In genomic region chr12:122421815-122422737, GRCh38 we compare ENCODE assay signal across 8 cellular contexts. TPM values are rescaled to one million over a fixed set of nuclear protein-coding genes. Genes with fewer than 3 reads are reported as not detected.
A peak's percentile ranks its signal among the peaks of the same experiment; 100 is the strongest.
DNase-seq lines count a peak whose midpoint lies in the region; ATAC-seq and TF ChIP-seq lines count a peak whose summit lies in the region.

TSS of gene CLIP1 (minus strand) at chr12:122422669. CDS start at chr12:122380452, 42,217 bp downstream.

- H3K27ac ChIP-seq in rectal smooth muscle tissue (ENCODE audit: low read depth, low read length): peak within 1 kb of the TSS; percentile 97

- H3K36me3 ChIP-seq in rectal smooth muscle tissue (ENCODE audit: control insufficient read depth, insufficient read depth, low read length): no peaks in the 10 kb centered on the region

- H3K4me1 ChIP-seq in rectal smooth muscle tissue (ENCODE audit: control insufficient read depth, insufficient read depth, low read length): peaks cover 22% of the 10 kb centered on the region

- H3K9ac ChIP-seq in rectal smooth muscle tissue (ENCODE audit: low read length): peak within 1 kb of the TSS; percentile 95

- peak within 1 kb of the TSS; percentile 93 for H3K4me3 ChIP-seq in rectal smooth muscle tissue (ENCODE audit: low read length)

- TF ChIP-seq EP300 in Ishikawa (IDR thresholded peaks at IDR 0.05; ENCODE audit: borderline replicate concordance): no peak

- no peaks in the 10 kb centered on the region for H3K27me3 ChIP-seq in rectal smooth muscle tissue (ENCODE audit: control insufficient read depth, insufficient read depth, low read length)

- peak; percentile 56 for ATAC-seq in GM21381 (IDR thresholded peaks at IDR 0.05; ENCODE audit: unreplicated experiment)
- peak; percentile 90 for ATAC-seq in left ventricle myocardium superior

- peak; percentile 45; the same call in 1 of the 2 replicates for TF ChIP-seq RAD21 in Ishikawa (IDR thresholded peaks at IDR 0.05; ENCODE audit: low read depth)

- peak; percentile 38 for DNase-seq in DMS79 (lab: John Stamatoyannopoulos, UW)
- DNase-seq in T follicular helper cell (ENCODE audit: low read depth): peak; percentile 39
- peak; percentile 65 for DNase-seq in amniotic epithelial cell (ENCODE audit: low read depth)
- peak; percentile 84 for DNase-seq in left ventricle myocardium superior
- no peak for DNase-seq in OCI-M2 (lab: John Stamatoyannopoulos, UW; ENCODE audit: unreplicated experiment)

- intact Hi-C loops in left ventricle myocardium superior (cut with micrococcal nuclease): no loop called here

TF ChIP-seq in Ishikawa, 13 proteins besides CTCF, POLR2A, EP300 and RAD21:
- TF ChIP-seq ZBTB7A (IDR thresholded peaks at IDR 0.05; ENCODE audit: low read depth): peak; percentile 72
- TF ChIP-seq YY1 (IDR thresholded peaks at IDR 0.05; ENCODE audit: low read depth): peak; percentile 70
- no peak for TF ChIP-seq EGR1 (IDR thresholded peaks at IDR 0.05)
- TF ChIP-seq TAF1 (IDR thresholded peaks at IDR 0.05; ENCODE audit: low read depth): peak; percentile 37
- 0 out of 2 replicates have a peak, but pooled peaks have one; percentile 11 for TF ChIP-seq USF1 (IDR thresholded peaks at IDR 0.05)
- TF ChIP-seq, protein P1, sequence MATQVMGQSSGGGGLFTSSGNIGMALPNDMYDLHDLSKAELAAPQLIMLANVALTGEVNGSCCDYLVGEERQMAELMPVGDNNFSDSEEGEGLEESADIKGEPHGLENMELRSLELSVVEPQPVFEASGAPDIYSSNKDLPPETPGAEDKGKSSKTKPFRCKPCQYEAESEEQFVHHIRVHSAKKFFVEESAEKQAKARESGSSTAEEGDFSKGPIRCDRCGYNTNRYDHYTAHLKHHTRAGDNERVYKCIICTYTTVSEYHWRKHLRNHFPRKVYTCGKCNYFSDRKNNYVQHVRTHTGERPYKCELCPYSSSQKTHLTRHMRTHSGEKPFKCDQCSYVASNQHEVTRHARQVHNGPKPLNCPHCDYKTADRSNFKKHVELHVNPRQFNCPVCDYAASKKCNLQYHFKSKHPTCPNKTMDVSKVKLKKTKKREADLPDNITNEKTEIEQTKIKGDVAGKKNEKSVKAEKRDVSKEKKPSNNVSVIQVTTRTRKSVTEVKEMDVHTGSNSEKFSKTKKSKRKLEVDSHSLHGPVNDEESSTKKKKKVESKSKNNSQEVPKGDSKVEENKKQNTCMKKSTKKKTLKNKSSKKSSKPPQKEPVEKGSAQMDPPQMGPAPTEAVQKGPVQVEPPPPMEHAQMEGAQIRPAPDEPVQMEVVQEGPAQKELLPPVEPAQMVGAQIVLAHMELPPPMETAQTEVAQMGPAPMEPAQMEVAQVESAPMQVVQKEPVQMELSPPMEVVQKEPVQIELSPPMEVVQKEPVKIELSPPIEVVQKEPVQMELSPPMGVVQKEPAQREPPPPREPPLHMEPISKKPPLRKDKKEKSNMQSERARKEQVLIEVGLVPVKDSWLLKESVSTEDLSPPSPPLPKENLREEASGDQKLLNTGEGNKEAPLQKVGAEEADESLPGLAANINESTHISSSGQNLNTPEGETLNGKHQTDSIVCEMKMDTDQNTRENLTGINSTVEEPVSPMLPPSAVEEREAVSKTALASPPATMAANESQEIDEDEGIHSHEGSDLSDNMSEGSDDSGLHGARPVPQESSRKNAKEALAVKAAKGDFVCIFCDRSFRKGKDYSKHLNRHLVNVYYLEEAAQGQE (IDR thresholded peaks at IDR 0.05; ENCODE audit: low read depth): no peak; the same call in 1 of the 2 replicates

RNA-seq across cellular contexts. Expression of gene CLIP1, which starts in this region (rescaled TPM):
- total RNA-seq in left ventricle myocardium superior: 93.3 TPM
